In genomic region chr15:41887893-41888292, GRCh38 we compare ENCODE assay signal across 1 cellular context.
TF ChIP-seq lines count a peak whose summit lies in the region.

No MANE protein-coding gene starts in this region.

TF ChIP-seq in IMR-90, 13 proteins besides CTCF, POLR2A, EP300 and RAD21 (continued from another document):
- no peak for TF ChIP-seq MAZ (IDR thresholded peaks at IDR 0.05; ENCODE audit: borderline replicate concordance, low read depth, low read length)
- TF ChIP-seq USF2 (IDR thresholded peaks at IDR 0.05; ENCODE audit: low read depth, low read length), result no peak
- TF ChIP-seq FOS (IDR thresholded peaks at IDR 0.05; ENCODE audit: low read depth, low read length), result no peak
- TF ChIP-seq CEBPB (IDR thresholded peaks at IDR 0.05; ENCODE audit: low read depth, low read length), result no peak
